8 cellular contexts compared by ENCODE assay signal in genomic region chr2:54360055-54360792, GRCh38.
DNase-seq lines count a peak whose midpoint lies in the region; ATAC-seq, FAIRE-seq and TF ChIP-seq lines count a peak whose summit lies in the region.

No MANE protein-coding gene starts in this region.

- H3K9me3 ChIP-seq in liver (ENCODE audit: control insufficient read depth in 4 of 4, low read length in 3 of 4) (peaks cover 0 to 5% (median 0%) of the 10 kb centered on the region in 4 donors), testis (no peaks in the 10 kb centered on the region), mucosa of descending colon (no peaks in the 10 kb centered on the region)

- H3K27me3 ChIP-seq in liver (ENCODE audit: control insufficient read depth in 4 of 4, insufficient read depth in 4 of 4, low read length in 3 of 4) (no peaks in the 10 kb centered on the region), testis (no peaks in the 10 kb centered on the region)

- 41% methylated on average over 8 of the region's 8 CpGs for WGBS in liver
- WGBS in testis, 2 donors: 23 to 30% methylated on average over 8 of the region's 8 CpGs

- intact Hi-C loops in testis (cut with DNase I; ENCODE audit: low total_unique reads) (no loop called here), mucosa of descending colon (cut with DNase I, micrococcal nuclease) (no loop called here)

- peak; percentile 33 to 54 for TF ChIP-seq RAD21 in liver (IDR thresholded peaks at IDR 0.05)

- no peak for TF ChIP-seq POLR2A in testis (IDR thresholded peaks at IDR 0.05)

- H3K4me3 ChIP-seq in liver (ENCODE audit: low read depth in 1 of 3, low read length in 3 of 3) (no peak overlapping the region), testis (no peak overlapping the region), mucosa of descending colon (no peak overlapping the region)

- no peaks in the 10 kb centered on the region for H3K36me3 ChIP-seq in liver (ENCODE audit: control insufficient read depth in 4 of 4, insufficient read depth in 3 of 4, low read depth in 1 of 4, low read length in 3 of 4)
- no peaks in the 10 kb centered on the region for H3K36me3 ChIP-seq in testis (ENCODE audit: low read depth, missing control alignments)
- H3K36me3 ChIP-seq in mucosa of descending colon (ENCODE audit: low read depth): no peaks in the 10 kb centered on the region

- no peak for TF ChIP-seq CTCF in liver (IDR thresholded peaks at IDR 0.05; ENCODE audit: low read depth, low read length, missing input control)
- no peak for TF ChIP-seq CTCF in testis (IDR thresholded peaks at IDR 0.05)
- TF ChIP-seq CTCF in mucosa of descending colon (IDR thresholded peaks at IDR 0.05): no peak

- H3K4me1 ChIP-seq in liver (ENCODE audit: control insufficient read depth in 4 of 4, insufficient read depth in 4 of 4, low read length in 3 of 4): no peaks in the 10 kb centered on the region
- peaks cover 11% of the 10 kb centered on the region for H3K4me1 ChIP-seq in testis
- H3K4me1 ChIP-seq in mucosa of descending colon (ENCODE audit: low read depth): no peaks in the 10 kb centered on the region

- H3K27ac ChIP-seq in cingulate gyrus (ENCODE audit: low read depth, low read length) (peak overlapping the region; percentile 73), liver (ENCODE audit: low read depth in 1 of 2, low read length in 2 of 2) (peak overlapping the region in 1 of 2 donors; percentile 31), testis (peak overlapping the region; percentile 22 to 60)

- ATAC-seq in mucosa of descending colon (no peak), HG02852 (IDR thresholded peaks at IDR 0.05; ENCODE audit: unreplicated experiment) (no peak)

- DNase-seq in NCI-H1092 (lab: John Stamatoyannopoulos, UW): peak; percentile 6
- DNase-seq in testis: peak; percentile 79
- DNase-seq in mucosa of descending colon: no peak
- no peak for DNase-seq in GM19239 (ENCODE audit: insufficient read length, low spot score)
- no peak for DNase-seq in CD1c-positive myeloid dendritic cell (ENCODE audit: extremely low spot score)

- FAIRE-seq in GM19239 (lab: Jason Lieb, UNC): no peak

- no peak overlapping the region for H3K9ac ChIP-seq in liver (ENCODE audit: low read depth in 1 of 2, low read length in 2 of 2)

TF ChIP-seq in liver, 16 proteins besides CTCF, POLR2A, EP300 and RAD21:
- TF ChIP-seq GABPA (IDR thresholded peaks at IDR 0.05 in 1 of 2, conservative IDR thresholded peaks at IDR 0.05 in 1 of 2): no peak
- TF ChIP-seq SP1 (IDR thresholded peaks at IDR 0.05): peak; percentile 27
- peak in 1 of 2 donors; percentile 37 for TF ChIP-seq JUND (IDR thresholded peaks at IDR 0.05)
- TF ChIP-seq ATF3 (IDR thresholded peaks at IDR 0.05): no peak
- no peak for TF ChIP-seq REST (IDR thresholded peaks at IDR 0.05)
- no peak for TF ChIP-seq HNF4A (conservative IDR thresholded peaks at IDR 0.05)
- TF ChIP-seq HNF4G (IDR thresholded peaks at IDR 0.05): no peak
- TF ChIP-seq EGR1 (IDR thresholded peaks at IDR 0.05; ENCODE audit: low read depth in 2 of 2): no peak
- no peak for TF ChIP-seq MAX (IDR thresholded peaks at IDR 0.05)
- TF ChIP-seq, protein P1, sequence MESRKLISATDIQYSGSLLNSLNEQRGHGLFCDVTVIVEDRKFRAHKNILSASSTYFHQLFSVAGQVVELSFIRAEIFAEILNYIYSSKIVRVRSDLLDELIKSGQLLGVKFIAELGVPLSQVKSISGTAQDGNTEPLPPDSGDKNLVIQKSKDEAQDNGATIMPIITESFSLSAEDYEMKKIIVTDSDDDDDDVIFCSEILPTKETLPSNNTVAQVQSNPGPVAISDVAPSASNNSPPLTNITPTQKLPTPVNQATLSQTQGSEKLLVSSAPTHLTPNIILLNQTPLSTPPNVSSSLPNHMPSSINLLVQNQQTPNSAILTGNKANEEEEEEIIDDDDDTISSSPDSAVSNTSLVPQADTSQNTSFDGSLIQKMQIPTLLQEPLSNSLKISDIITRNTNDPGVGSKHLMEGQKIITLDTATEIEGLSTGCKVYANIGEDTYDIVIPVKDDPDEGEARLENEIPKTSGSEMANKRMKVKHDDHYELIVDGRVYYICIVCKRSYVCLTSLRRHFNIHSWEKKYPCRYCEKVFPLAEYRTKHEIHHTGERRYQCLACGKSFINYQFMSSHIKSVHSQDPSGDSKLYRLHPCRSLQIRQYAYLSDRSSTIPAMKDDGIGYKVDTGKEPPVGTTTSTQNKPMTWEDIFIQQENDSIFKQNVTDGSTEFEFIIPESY (IDR thresholded peaks at IDR 0.05): no peak
- TF ChIP-seq TAF1 (conservative IDR thresholded peaks at IDR 0.05): no peak
- peak; percentile 83 for TF ChIP-seq NR2F2 (IDR thresholded peaks at IDR 0.05)
- peak in 1 of 2 donors; percentile 28 for TF ChIP-seq RXRA (IDR thresholded peaks at IDR 0.05)
- no peak for TF ChIP-seq FOXA2 (IDR thresholded peaks at IDR 0.05)

Comparison
In these comparisons a context has a peak if more than half of its experiments do, and no peak if none do; other contexts are left out.
1. DNase-seq: peak in NCI-H1092 (single experiment) and testis (single experiment); none in mucosa of descending colon (0 of 3), GM19239 (single experiment) and CD1c-positive myeloid dendritic cell (single experiment).